Comparison of ENCODE assay signal across 1 cellular context in the genomic region with DNA sequence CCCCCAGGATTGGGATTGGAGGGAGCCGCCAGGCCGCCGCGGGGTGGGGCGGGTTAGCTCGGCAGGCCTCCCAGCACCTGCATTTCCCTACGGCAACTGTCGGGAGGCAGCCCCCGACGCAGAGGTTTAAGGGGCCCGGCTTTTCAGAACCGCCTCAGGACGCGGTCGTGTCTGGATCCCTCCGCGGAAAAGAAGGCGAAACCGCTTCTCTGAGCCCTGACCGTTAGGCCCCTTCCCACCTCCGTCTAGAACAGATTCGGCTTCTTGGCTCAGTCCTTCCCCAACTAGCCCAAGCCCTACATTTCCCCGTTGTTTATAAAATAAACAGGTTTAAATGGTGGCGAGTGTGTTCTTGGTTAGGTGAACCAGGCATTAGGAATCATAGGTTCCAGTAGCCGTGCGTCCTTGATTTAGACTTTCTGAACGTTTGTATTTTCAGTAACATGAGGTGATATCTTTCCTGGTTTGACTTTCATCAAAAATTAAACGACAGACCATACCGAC.
TF ChIP-seq lines count a peak whose summit lies in the region.

No MANE protein-coding gene starts in this region.

TF ChIP-seq in HepG2, 621 proteins besides CTCF, POLR2A, EP300 and RAD21 (continued from another document and continues in another):
- no peak for TF ChIP-seq NFAT5 (CRISPR knock-in tag; IDR thresholded peaks at IDR 0.05)
- TF ChIP-seq ZNF17 (CRISPR knock-in tag; IDR thresholded peaks at IDR 0.05), result no peak
- no peak for TF ChIP-seq RORA (CRISPR knock-in tag; IDR thresholded peaks at IDR 0.05)
- TF ChIP-seq ZNF605 (CRISPR knock-in tag; IDR thresholded peaks at IDR 0.05), result peak; percentile 36
- TF ChIP-seq SATB2 (CRISPR knock-in tag; IDR thresholded peaks at IDR 0.05), result peak; percentile 19; the same call in 1 of the 2 replicates
- no peak for TF ChIP-seq SIN3B (IDR thresholded peaks at IDR 0.05; ENCODE audit: low read length)
- no peak for TF ChIP-seq KLF15 (CRISPR knock-in tag; IDR thresholded peaks at IDR 0.05; ENCODE audit: borderline replicate concordance)
- no peak for TF ChIP-seq SETDB1 (CRISPR knock-in tag; IDR thresholded peaks at IDR 0.05; ENCODE audit: borderline replicate concordance)
- TF ChIP-seq NFIC (IDR thresholded peaks at IDR 0.05; ENCODE audit: low read length), result 0 out of 2 replicates have a peak, but pooled peaks have one; percentile 30
- TF ChIP-seq TEF (CRISPR knock-in tag; IDR thresholded peaks at IDR 0.05), result 0 out of 2 replicates have a peak, but pooled peaks have one; percentile 4
- no peak for TF ChIP-seq MEIS2 (CRISPR knock-in tag; IDR thresholded peaks at IDR 0.05)
- TF ChIP-seq SCMH1 (CRISPR knock-in tag; IDR thresholded peaks at IDR 0.05; ENCODE audit: borderline replicate concordance), result no peak
- peak; percentile 6; the same call in 1 of the 2 replicates for TF ChIP-seq HOXA3 (CRISPR knock-in tag; IDR thresholded peaks at IDR 0.05)
- TF ChIP-seq HOMEZ (CRISPR knock-in tag; IDR thresholded peaks at IDR 0.05; ENCODE audit: low read depth), result no peak
- TF ChIP-seq, protein P1, sequence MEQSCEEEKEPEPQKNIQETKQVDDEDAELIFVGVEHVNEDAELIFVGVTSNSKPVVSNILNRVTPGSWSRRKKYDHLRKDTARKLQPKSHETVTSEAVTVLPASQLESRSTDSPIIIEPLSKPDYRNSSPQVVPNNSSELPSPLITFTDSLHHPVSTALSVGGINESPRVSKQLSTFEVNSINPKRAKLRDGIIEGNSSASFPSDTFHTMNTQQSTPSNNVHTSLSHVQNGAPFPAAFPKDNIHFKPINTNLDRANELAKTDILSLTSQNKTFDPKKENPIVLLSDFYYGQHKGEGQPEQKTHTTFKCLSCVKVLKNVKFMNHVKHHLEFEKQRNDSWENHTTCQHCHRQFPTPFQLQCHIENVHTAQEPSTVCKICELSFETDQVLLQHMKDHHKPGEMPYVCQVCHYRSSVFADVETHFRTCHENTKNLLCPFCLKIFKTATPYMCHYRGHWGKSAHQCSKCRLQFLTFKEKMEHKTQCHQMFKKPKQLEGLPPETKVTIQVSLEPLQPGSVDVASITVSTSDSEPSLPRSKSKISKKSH (CRISPR knock-in tag; IDR thresholded peaks at IDR 0.05; ENCODE audit: borderline replicate concordance), result no peak
- TF ChIP-seq SSRP1 (CRISPR knock-in tag; IDR thresholded peaks at IDR 0.05), result no peak
- peak; percentile 12; the same call in 1 of the 2 replicates for TF ChIP-seq KLF12 (CRISPR knock-in tag; IDR thresholded peaks at IDR 0.05; ENCODE audit: borderline replicate concordance)
- 0 out of 2 replicates have a peak, but pooled peaks have one; percentile 17 for TF ChIP-seq FIP1L1 (IDR thresholded peaks at IDR 0.05; ENCODE audit: borderline replicate concordance, insufficient read depth, low read depth, low read length)
- no peak for TF ChIP-seq IKZF5 (CRISPR knock-in tag; IDR thresholded peaks at IDR 0.05)
- 0 out of 2 replicates have a peak, but pooled peaks have one; percentile 17 for TF ChIP-seq POGK (CRISPR knock-in tag; conservative IDR thresholded peaks at IDR 0.05)
- no peak for TF ChIP-seq ZSCAN25 (CRISPR knock-in tag; IDR thresholded peaks at IDR 0.05)
- TF ChIP-seq KDM5A (IDR thresholded peaks at IDR 0.05; ENCODE audit: borderline replicate concordance, low read length), result no peak
- no peak for TF ChIP-seq SALL1 (CRISPR knock-in tag; IDR thresholded peaks at IDR 0.05)
- TF ChIP-seq ZNF337 (CRISPR knock-in tag; IDR thresholded peaks at IDR 0.05; ENCODE audit: borderline replicate concordance, low read depth), result 0 out of 2 replicates have a peak, but pooled peaks have one; percentile 24
- TF ChIP-seq ZNF646 (CRISPR knock-in tag; IDR thresholded peaks at IDR 0.05), result no peak
- TF ChIP-seq TCF7 (IDR thresholded peaks at IDR 0.05; ENCODE audit: low read depth), result no peak
- no peak for TF ChIP-seq ZFP36L1 (CRISPR knock-in tag; IDR thresholded peaks at IDR 0.05)
- no peak for TF ChIP-seq CHCHD3 (CRISPR knock-in tag; IDR thresholded peaks at IDR 0.05)
- TF ChIP-seq NFKB2 (CRISPR knock-in tag; IDR thresholded peaks at IDR 0.05; ENCODE audit: borderline replicate concordance), result 0 out of 2 replicates have a peak, but pooled peaks have one; percentile 9
- TF ChIP-seq ZNF644 (CRISPR knock-in tag; IDR thresholded peaks at IDR 0.05; ENCODE audit: low read depth), result no peak
- TF ChIP-seq IKZF1 (IDR thresholded peaks at IDR 0.05), result no peak
- no peak for TF ChIP-seq JUNB (CRISPR knock-in tag; IDR thresholded peaks at IDR 0.05; ENCODE audit: borderline replicate concordance)
